3 cellular contexts compared by ENCODE assay signal in the genomic region with DNA sequence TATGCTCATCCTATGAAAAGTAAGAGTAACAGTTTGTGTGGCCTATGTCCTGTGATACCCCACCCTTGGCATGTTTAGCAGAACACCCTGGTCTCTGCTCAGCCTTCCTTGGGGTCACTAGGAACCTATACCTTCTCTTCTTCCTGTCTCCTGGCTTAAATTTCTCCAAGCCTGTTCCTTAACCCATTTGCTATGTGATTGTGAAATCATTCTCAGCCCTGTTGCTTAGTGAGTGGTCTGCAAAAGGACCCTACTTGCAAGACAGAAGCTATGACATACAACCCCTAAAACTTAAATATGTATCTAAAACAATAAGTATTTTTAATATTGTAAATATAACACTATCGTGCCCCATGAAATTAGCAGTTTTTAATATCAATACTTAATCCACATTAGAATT.
TF ChIP-seq lines count a peak whose summit lies in the region.

No MANE protein-coding gene starts in this region.

TF ChIP-seq in GM23338, 12 proteins besides CTCF, POLR2A, EP300 and RAD21 (continues in another document):
- TF ChIP-seq, protein P1, sequence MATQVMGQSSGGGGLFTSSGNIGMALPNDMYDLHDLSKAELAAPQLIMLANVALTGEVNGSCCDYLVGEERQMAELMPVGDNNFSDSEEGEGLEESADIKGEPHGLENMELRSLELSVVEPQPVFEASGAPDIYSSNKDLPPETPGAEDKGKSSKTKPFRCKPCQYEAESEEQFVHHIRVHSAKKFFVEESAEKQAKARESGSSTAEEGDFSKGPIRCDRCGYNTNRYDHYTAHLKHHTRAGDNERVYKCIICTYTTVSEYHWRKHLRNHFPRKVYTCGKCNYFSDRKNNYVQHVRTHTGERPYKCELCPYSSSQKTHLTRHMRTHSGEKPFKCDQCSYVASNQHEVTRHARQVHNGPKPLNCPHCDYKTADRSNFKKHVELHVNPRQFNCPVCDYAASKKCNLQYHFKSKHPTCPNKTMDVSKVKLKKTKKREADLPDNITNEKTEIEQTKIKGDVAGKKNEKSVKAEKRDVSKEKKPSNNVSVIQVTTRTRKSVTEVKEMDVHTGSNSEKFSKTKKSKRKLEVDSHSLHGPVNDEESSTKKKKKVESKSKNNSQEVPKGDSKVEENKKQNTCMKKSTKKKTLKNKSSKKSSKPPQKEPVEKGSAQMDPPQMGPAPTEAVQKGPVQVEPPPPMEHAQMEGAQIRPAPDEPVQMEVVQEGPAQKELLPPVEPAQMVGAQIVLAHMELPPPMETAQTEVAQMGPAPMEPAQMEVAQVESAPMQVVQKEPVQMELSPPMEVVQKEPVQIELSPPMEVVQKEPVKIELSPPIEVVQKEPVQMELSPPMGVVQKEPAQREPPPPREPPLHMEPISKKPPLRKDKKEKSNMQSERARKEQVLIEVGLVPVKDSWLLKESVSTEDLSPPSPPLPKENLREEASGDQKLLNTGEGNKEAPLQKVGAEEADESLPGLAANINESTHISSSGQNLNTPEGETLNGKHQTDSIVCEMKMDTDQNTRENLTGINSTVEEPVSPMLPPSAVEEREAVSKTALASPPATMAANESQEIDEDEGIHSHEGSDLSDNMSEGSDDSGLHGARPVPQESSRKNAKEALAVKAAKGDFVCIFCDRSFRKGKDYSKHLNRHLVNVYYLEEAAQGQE (IDR thresholded peaks at IDR 0.05; ENCODE audit: unreplicated experiment), result no peak

TF ChIP-seq in IMR-90, 13 proteins besides CTCF, POLR2A, EP300 and RAD21:
- TF ChIP-seq CEBPB (IDR thresholded peaks at IDR 0.05; ENCODE audit: low read depth, low read length) (peak; percentile 54), FOS (IDR thresholded peaks at IDR 0.05; ENCODE audit: low read depth, low read length) (no peak), CHD1 (IDR thresholded peaks at IDR 0.05; ENCODE audit: low read depth, low read length) (no peak)

TF ChIP-seq in H1, 55 proteins besides CTCF, POLR2A, EP300 and RAD21:
- TF ChIP-seq CEBPB (IDR thresholded peaks at IDR 0.05; ENCODE audit: low read depth, low read length) (peak; percentile 66; the same call in 1 of the 2 replicates), CHD2 (IDR thresholded peaks at IDR 0.05; ENCODE audit: low read length) (no peak)
TF ChIP-seq in H1: peak in this region for 1.
